ENCODE assay signal across 23 cellular contexts in genomic region chrX:119661486-119661885, GRCh38. TPM values are rescaled to one million over a fixed set of nuclear protein-coding genes. Genes with fewer than 3 reads are reported as not detected.
DNase-seq lines count a peak whose midpoint lies in the region; ATAC-seq, FAIRE-seq and TF ChIP-seq lines count a peak whose summit lies in the region.
"Had no signal": no experiment of that assay in that cellular context is flagged by ENCODE, and none has a peak within 500 bp of the region (broad histone marks: within the 10 kb centered on the region; RNA-seq: fewer than 3 reads in every experiment).

No MANE protein-coding gene starts in this region.

- peak overlapping the region; percentile 52 for H3K27ac Mint-ChIP-seq in activated naive CD8-positive, alpha-beta T cell treated with anti-CD3 and anti-CD28 coated beads for 36 hours
- peak overlapping the region; percentile 31 for H3K27ac Mint-ChIP-seq in stimulated activated naive CD8-positive, alpha-beta T cell treated with anti-CD3 and anti-CD28 coated beads, Interleukin-15, Interleukin-2, amounts not matched to agents 100 ng/mL and 50 ng/mL, for 24 hours
- H3K27ac Mint-ChIP-seq in stimulated activated effector memory CD8-positive, alpha-beta T cell treated with anti-CD3 and anti-CD28 coated beads, Interleukin-12 subunit alpha, Interleukin-12 subunit beta, amount 100 ng/mL, for 72 hours: no peak overlapping the region

- peaks cover 31% of the 10 kb centered on the region for H3K36me3 Mint-ChIP-seq in activated naive CD8-positive, alpha-beta T cell treated with anti-CD3 and anti-CD28 coated beads for 36 hours
- peaks cover 49% of the 10 kb centered on the region for H3K36me3 Mint-ChIP-seq in stimulated activated naive CD8-positive, alpha-beta T cell treated with anti-CD3 and anti-CD28 coated beads, Interleukin-15, Interleukin-2, amounts not matched to agents 100 ng/mL and 50 ng/mL, for 24 hours (ENCODE audit: low read depth)
- peaks cover 98% of the 10 kb centered on the region for H3K36me3 Mint-ChIP-seq in stimulated activated effector memory CD8-positive, alpha-beta T cell treated with anti-CD3 and anti-CD28 coated beads, Interleukin-12 subunit alpha, Interleukin-12 subunit beta, amount 100 ng/mL, for 72 hours

- no peak overlapping the region for H2AFZ ChIP-seq in HepG2 (ENCODE audit: low read length)

- intact Hi-C loops in HepG2 (cut with micrococcal nuclease; ENCODE audit: unreplicated experiment) (no loop called here), right lobe of liver (cut with DNase I) (no loop called here), adrenal gland (cut with DNase I) (no loop called here)

- no peaks in the 10 kb centered on the region for H3K4me1 ChIP-seq in HepG2 (ENCODE audit: insufficient read depth, low read length)
- H3K4me1 ChIP-seq in right lobe of liver: no peaks in the 10 kb centered on the region
- no peaks in the 10 kb centered on the region for H3K4me1 ChIP-seq in adrenal gland (replicated peaks in 1 of 2)

- no peak for TF ChIP-seq RAD21 in HepG2 (CRISPR knock-in tag; IDR thresholded peaks at IDR 0.05)

- H3K9me3 Mint-ChIP-seq in activated naive CD8-positive, alpha-beta T cell treated with anti-CD3 and anti-CD28 coated beads for 36 hours: no peaks in the 10 kb centered on the region
- H3K9me3 Mint-ChIP-seq in stimulated activated naive CD8-positive, alpha-beta T cell treated with anti-CD3 and anti-CD28 coated beads, Interleukin-15, Interleukin-2, amounts not matched to agents 100 ng/mL and 50 ng/mL, for 24 hours: no peaks in the 10 kb centered on the region
- H3K9me3 Mint-ChIP-seq in stimulated activated effector memory CD8-positive, alpha-beta T cell treated with anti-CD3 and anti-CD28 coated beads, Interleukin-12 subunit alpha, Interleukin-12 subunit beta, amount 100 ng/mL, for 72 hours: no peaks in the 10 kb centered on the region

- TF ChIP-seq CTCF in HepG2 (CRISPR knock-in tag; IDR thresholded peaks at IDR 0.05): no peak
- no peak for TF ChIP-seq CTCF in right lobe of liver (IDR thresholded peaks at IDR 0.05)
- no peak for TF ChIP-seq CTCF in adrenal gland (IDR thresholded peaks at IDR 0.05)

- H3K9me3 ChIP-seq in HepG2 (ENCODE audit: low read length): no peaks in the 10 kb centered on the region
- no peaks in the 10 kb centered on the region for H3K9me3 ChIP-seq in right lobe of liver
- no peaks in the 10 kb centered on the region for H3K9me3 ChIP-seq in adrenal gland (replicated peaks in 1 of 3)

- BruUV-seq in HepG2 (replicated peaks; lab: Mats Ljungman, UMichigan): no TSS peak

- H3K4me3 ChIP-seq in HepG2 (replicated peaks in 1 of 3; ENCODE audit: insufficient read depth in 1 of 3, low read depth in 2 of 3, low read length in 3 of 3) (no peak overlapping the region), right lobe of liver (no peak overlapping the region), adrenal gland (no peak overlapping the region)
- H3K4me3 ChIP-seq: SK-N-MC had no signal

- CTCF ChIA-PET in HepG2 (lab: Yijun Ruan, JAX; ENCODE audit: low intra/inter-chr PET ratio, low total read pairs): no interaction called here

- no peak overlapping the region for H3K4me2 ChIP-seq in HepG2 (ENCODE audit: low read depth, low read length)

- FAIRE-seq in HepG2 (lab: Jason Lieb, UNC): no peak
- peak; percentile 73 for FAIRE-seq in GM19239 (lab: Jason Lieb, UNC)
- FAIRE-seq: G401.6 had no signal

- peaks cover 26% of the 10 kb centered on the region for H3K4me1 Mint-ChIP-seq in activated naive CD8-positive, alpha-beta T cell treated with anti-CD3 and anti-CD28 coated beads for 36 hours
- peaks cover 49% of the 10 kb centered on the region for H3K4me1 Mint-ChIP-seq in stimulated activated naive CD8-positive, alpha-beta T cell treated with anti-CD3 and anti-CD28 coated beads, Interleukin-15, Interleukin-2, amounts not matched to agents 100 ng/mL and 50 ng/mL, for 24 hours (ENCODE audit: low read depth)
- peaks cover 33% of the 10 kb centered on the region for H3K4me1 Mint-ChIP-seq in stimulated activated effector memory CD8-positive, alpha-beta T cell treated with anti-CD3 and anti-CD28 coated beads, Interleukin-12 subunit alpha, Interleukin-12 subunit beta, amount 100 ng/mL, for 72 hours

- no peak overlapping the region for H3K4me3 Mint-ChIP-seq in activated naive CD8-positive, alpha-beta T cell treated with anti-CD3 and anti-CD28 coated beads for 36 hours
- H3K4me3 Mint-ChIP-seq in stimulated activated naive CD8-positive, alpha-beta T cell treated with anti-CD3 and anti-CD28 coated beads, Interleukin-15, Interleukin-2, amounts not matched to agents 100 ng/mL and 50 ng/mL, for 24 hours: no peak overlapping the region
- H3K4me3 Mint-ChIP-seq in stimulated activated effector memory CD8-positive, alpha-beta T cell treated with anti-CD3 and anti-CD28 coated beads, Interleukin-12 subunit alpha, Interleukin-12 subunit beta, amount 100 ng/mL, for 72 hours: no peak overlapping the region
- H3K4me3 Mint-ChIP-seq: CD14-positive monocyte had no signal

- POLR2A ChIA-PET in HepG2 (lab: Yijun Ruan, JAX): interaction anchor here (0.6 kb wide), 1 partner anchor 32 kb away, joined by 3 read pairs; no protein-coding TSS in a partner anchor

- H3K27ac ChIP-seq in HepG2 (ENCODE audit: extremely low read length, insufficient read depth, low read length) (no peak overlapping the region), right lobe of liver (no peak overlapping the region), adrenal gland (no peak overlapping the region)
- H3K27ac ChIP-seq: SK-N-MC had no signal

- no peaks in the 10 kb centered on the region for H4K20me1 ChIP-seq in HepG2 (ENCODE audit: insufficient read depth, low read length)

- no peaks in the 10 kb centered on the region for H3K27me3 Mint-ChIP-seq in activated naive CD8-positive, alpha-beta T cell treated with anti-CD3 and anti-CD28 coated beads for 36 hours
- no peaks in the 10 kb centered on the region for H3K27me3 Mint-ChIP-seq in stimulated activated naive CD8-positive, alpha-beta T cell treated with anti-CD3 and anti-CD28 coated beads, Interleukin-15, Interleukin-2, amounts not matched to agents 100 ng/mL and 50 ng/mL, for 24 hours

- no peak for DNase-seq in HepG2 (ENCODE audit: low spot score)
- DNase-seq in right lobe of liver: no peak
- DNase-seq in GM19239 (ENCODE audit: insufficient read length, low spot score): no peak
- DNase-seq in activated naive CD8-positive, alpha-beta T cell treated with anti-CD3 and anti-CD28 coated beads for 36 hours: no peak
- DNase-seq in adrenal gland: no peak
- no peak for DNase-seq in stimulated activated effector memory CD8-positive, alpha-beta T cell treated with anti-CD3 and anti-CD28 coated beads, Interleukin-12 subunit alpha, Interleukin-12 subunit beta, amount 100 ng/mL, for 72 hours (ENCODE audit: low spot score in 2 of 2)
- DNase-seq: ACHN, AML-193, COR-L47, GOT3, KBM-7, NCI-H1105, NCI-H1694, NCI-H2081 treated with DMSO at 0.1 percent for 48 hours, NCI-H510A, NCI-H748 treated with DMSO at 0.1 percent for 48 hours, OCI-M1, SHP77 had no signal

- H3K27me3 ChIP-seq in HepG2 (ENCODE audit: control insufficient read depth in 1 of 2, insufficient read depth in 2 of 2, low read length in 2 of 2): no peaks in the 10 kb centered on the region
- no peaks in the 10 kb centered on the region for H3K27me3 ChIP-seq in right lobe of liver
- H3K27me3 ChIP-seq in adrenal gland: no peaks in the 10 kb centered on the region

- H3K36me3 ChIP-seq in HepG2 (replicated peaks in 1 of 2; ENCODE audit: control insufficient read depth in 1 of 2, insufficient read depth in 2 of 2, low read length in 2 of 2) (peaks cover 0 to 7% of the 10 kb centered on the region in 2 experiments; a peak in 2 of 5 replicates), right lobe of liver (no peaks in the 10 kb centered on the region), adrenal gland (replicated peaks in 1 of 2) (peaks cover 0 to 13% of the 10 kb centered on the region in 2 donors)

- no peak overlapping the region for H3K9ac ChIP-seq in HepG2 (ENCODE audit: insufficient read depth, low read depth, low read length)

- 100% methylated on average over 4 of the region's 4 CpGs for WGBS in HepG2 (ENCODE audit: low lambda C conversion rate)
- 72% methylated on average over 4 of the region's 4 CpGs for WGBS in right lobe of liver (ENCODE audit: insufficient coverage, low coverage, low lambda C conversion rate, missing lambda C conversion rate)
- 86 to 94% (median 90%) methylated on average over 3 to 4 of the region's 4 CpGs for WGBS in adrenal gland, 4 donors

- no peak for TF ChIP-seq EP300 in HepG2 (IDR thresholded peaks at IDR 0.05; ENCODE audit: low read depth in 2 of 2, low read length in 2 of 2)
- TF ChIP-seq EP300 in HepG2 (CRISPR knock-in tag; IDR thresholded peaks at IDR 0.05; ENCODE audit: borderline replicate concordance): no peak

- TF ChIP-seq POLR2A in HepG2 (IDR thresholded peaks at IDR 0.05; ENCODE audit: insufficient read depth in 1 of 2, low read depth in 2 of 2, low read length in 2 of 2): no peak
- TF ChIP-seq POLR2A in right lobe of liver (IDR thresholded peaks at IDR 0.05): no peak
- TF ChIP-seq POLR2A in adrenal gland (IDR thresholded peaks at IDR 0.05): no peak

- in situ Hi-C loops in HepG2 (cut with HindIII; ENCODE audit: extremely low pct_ligation_motif_present, low pct_unique_long_range_greater_than_20kb): no loop called here

- ATAC-seq in HepG2 (no peak), right lobe of liver (no peak)
- no peak for ATAC-seq in stimulated activated effector memory CD8-positive, alpha-beta T cell treated with anti-CD3 and anti-CD28 coated beads, Interleukin-12 subunit alpha, Interleukin-12 subunit beta, amount 100 ng/mL, for 72 hours
- ATAC-seq: HCT116 had no signal

- H3K79me2 ChIP-seq in HepG2 (ENCODE audit: insufficient read depth, low read length): no peaks in the 10 kb centered on the region

RNA-seq across cellular contexts. Expression of gene SEPTIN6, which starts 31.5 kb away (rescaled TPM):
- total RNA-seq in HepG2 (2016; rRNA removed; fragmentation: Illumina TruSeq; extraction: Trizol): 21.7 and 34.1 TPM in 2 replicates
- total RNA-seq in HepG2 (2016; cell fraction: cytosol; rRNA removed; fragmentation: Illumina TruSeq; extraction: Trizol; ENCODE audit: low read depth): 4.2 and 4.3 TPM in 2 replicates
- total RNA-seq in HepG2 (2016; cell fraction: insoluble cytoplasmic fraction; rRNA removed; fragmentation: Illumina TruSeq; extraction: Trizol): 22.6 and 30.6 TPM in 2 replicates
- total RNA-seq in HepG2 (2016; cell fraction: membrane; rRNA removed; fragmentation: Illumina TruSeq; extraction: Trizol): 11.6 and 11.9 TPM in 2 replicates
- total RNA-seq in HepG2 (2016; cell fraction: nucleus; rRNA removed; fragmentation: Illumina TruSeq; extraction: Trizol): 13.4 and 14.5 TPM in 2 replicates
- polyA plus RNA-seq in HepG2 (2011; rRNA removed): 35.9 and 38.3 TPM in 2 replicates
- 35.8 and 37.3 TPM in 2 replicates for polyA plus RNA-seq in HepG2 (2011; cell fraction: cytosol; rRNA removed)
- 20.9 and 22.6 TPM in 2 replicates for polyA plus RNA-seq in HepG2 (2011; cell fraction: nucleus; rRNA removed)
- 17.4 and 20.8 TPM in 2 replicates for polyA plus RNA-seq in HepG2 (2012)
- 4.8 and 6.3 TPM in 2 replicates for polyA plus RNA-seq in HepG2 (2016; cell fraction: cytosol; fragmentation: Illumina TruSeq; extraction: Trizol; ENCODE audit: low read depth)
- polyA plus RNA-seq in HepG2 (2016; cell fraction: insoluble cytoplasmic fraction; fragmentation: Illumina TruSeq; extraction: Trizol; ENCODE audit: low read depth): 33.9 and 37.2 TPM in 2 replicates
- 11.2 and 12.4 TPM in 2 replicates for polyA plus RNA-seq in HepG2 (2016; cell fraction: membrane; fragmentation: Illumina TruSeq; extraction: Trizol; ENCODE audit: low read depth)
- polyA plus RNA-seq in HepG2 (2016; cell fraction: nucleus; fragmentation: Illumina TruSeq; extraction: Trizol; ENCODE audit: insufficient read depth, low read depth): 25.4 and 30.7 TPM in 2 replicates
- polyA minus RNA-seq in HepG2 (2011; rRNA and poly(A)+ RNA removed; ENCODE audit: low replicate concordance): 52.2 and 78.0 TPM in 2 replicates
- 24.4 and 30.2 TPM in 2 replicates for polyA minus RNA-seq in HepG2 (2011; cell fraction: cytosol; rRNA and poly(A)+ RNA removed)
- 10.7 and 23.0 TPM in 2 replicates for polyA minus RNA-seq in HepG2 (2011; cell fraction: nucleus; rRNA and poly(A)+ RNA removed)
- total RNA-seq in right lobe of liver: 10 to 100 TPM; 12.7 to 25.6 (median 19.6) TPM
- 100 to 1,000 TPM; 187 to 202 TPM for total RNA-seq in activated naive CD8-positive, alpha-beta T cell treated with anti-CD3 and anti-CD28 coated beads for 36 hours
- 100 to 1,000 TPM in 7 of 8 donors, 10 to 100 TPM in 1; 86.5 to 204 (median 128) TPM for total RNA-seq in adrenal gland
- 100 to 1,000 TPM in 1 of 3 donors, 10 to 100 TPM in 2; 42.4 to 332 (median 78.6) TPM for polyA plus RNA-seq in adrenal gland

RNA-seq across cellular contexts. Expression of gene NKRF, which starts 55.3 kb away (rescaled TPM):
- 6.0 and 12.2 TPM in 2 replicates for total RNA-seq in HepG2 (2016; rRNA removed; fragmentation: Illumina TruSeq; extraction: Trizol)
- total RNA-seq in HepG2 (2016; cell fraction: cytosol; rRNA removed; fragmentation: Illumina TruSeq; extraction: Trizol; ENCODE audit: low read depth): 0.51 and 0.79 TPM in 2 replicates
- total RNA-seq in HepG2 (2016; cell fraction: insoluble cytoplasmic fraction; rRNA removed; fragmentation: Illumina TruSeq; extraction: Trizol): 6.2 and 11.8 TPM in 2 replicates
- total RNA-seq in HepG2 (2016; cell fraction: membrane; rRNA removed; fragmentation: Illumina TruSeq; extraction: Trizol): 3.2 and 3.5 TPM in 2 replicates
- 7.9 and 9.5 TPM in 2 replicates for total RNA-seq in HepG2 (2016; cell fraction: nucleus; rRNA removed; fragmentation: Illumina TruSeq; extraction: Trizol)
- 2.9 and 3.3 TPM in 2 replicates for polyA plus RNA-seq in HepG2 (2011; rRNA removed)
- 1.7 and 2.7 TPM in 2 replicates for polyA plus RNA-seq in HepG2 (2011; cell fraction: cytosol; rRNA removed)
- 3.1 and 3.2 TPM in 2 replicates for polyA plus RNA-seq in HepG2 (2011; cell fraction: nucleus; rRNA removed)
- 6.7 and 8.1 TPM in 2 replicates for polyA plus RNA-seq in HepG2 (2012)
- 0.48 and 0.50 TPM in 2 replicates for polyA plus RNA-seq in HepG2 (2016; cell fraction: cytosol; fragmentation: Illumina TruSeq; extraction: Trizol; ENCODE audit: low read depth)
- polyA plus RNA-seq in HepG2 (2016; cell fraction: insoluble cytoplasmic fraction; fragmentation: Illumina TruSeq; extraction: Trizol; ENCODE audit: low read depth): 10.8 and 11.1 TPM in 2 replicates
- 1.5 and 2.1 TPM in 2 replicates for polyA plus RNA-seq in HepG2 (2016; cell fraction: membrane; fragmentation: Illumina TruSeq; extraction: Trizol; ENCODE audit: low read depth)
- polyA plus RNA-seq in HepG2 (2016; cell fraction: nucleus; fragmentation: Illumina TruSeq; extraction: Trizol; ENCODE audit: insufficient read depth, low read depth): 10.9 and 13.0 TPM in 2 replicates
- 3.8 and 8.4 TPM in 2 replicates for polyA minus RNA-seq in HepG2 (2011; rRNA and poly(A)+ RNA removed; ENCODE audit: low replicate concordance)
- polyA minus RNA-seq in HepG2 (2011; cell fraction: cytosol; rRNA and poly(A)+ RNA removed): 5.5 and 6.5 TPM in 2 replicates
- polyA minus RNA-seq in HepG2 (2011; cell fraction: nucleus; rRNA and poly(A)+ RNA removed): 7.2 and 9.7 TPM in 2 replicates
- 1 to 10 TPM; 3.0 to 4.4 (median 4.0) TPM for total RNA-seq in right lobe of liver
- total RNA-seq in activated naive CD8-positive, alpha-beta T cell treated with anti-CD3 and anti-CD28 coated beads for 36 hours: 10 to 100 TPM; 29.8 to 30.9 TPM
- 10 to 100 TPM in 2 of 8 donors, 1 to 10 TPM in 6; 4.2 to 12.8 (median 7.3) TPM for total RNA-seq in adrenal gland
- 10 to 100 TPM in 2 of 3 donors, 1 to 10 TPM in 1; 8.0 to 13.2 (median 12.7) TPM for polyA plus RNA-seq in adrenal gland
